Comparison of ENCODE assay signal across 9 cellular contexts in the genomic region with DNA sequence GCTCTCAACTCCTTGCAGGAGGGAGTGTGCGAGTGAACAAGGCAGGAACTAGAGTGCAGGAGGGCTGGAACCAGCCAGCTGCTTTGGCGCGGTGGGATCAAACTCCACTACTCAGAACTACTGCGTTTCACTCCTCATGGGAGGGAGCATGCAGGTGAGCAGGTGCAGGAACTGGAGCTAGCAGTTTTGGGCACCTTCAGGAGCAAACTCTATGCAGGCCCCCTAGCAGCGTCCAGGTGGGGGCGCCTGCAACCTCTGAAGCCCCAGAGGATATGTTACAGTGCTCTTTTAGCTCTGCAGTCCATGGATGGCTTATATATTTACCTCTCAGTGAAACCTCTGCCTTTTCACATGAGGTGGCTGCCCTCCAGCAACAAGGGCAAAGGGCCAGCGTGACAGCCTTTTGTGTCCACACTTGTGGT.
A peak's percentile ranks its signal among the peaks of the same experiment; 100 is the strongest.
DNase-seq lines count a peak whose midpoint lies in the region; ATAC-seq and TF ChIP-seq lines count a peak whose summit lies in the region.
"Had no signal": no experiment of that assay in that cellular context is flagged by ENCODE, and none has a peak within 500 bp of the region (broad histone marks: within the 10 kb centered on the region; RNA-seq: fewer than 3 reads in every experiment).

No MANE protein-coding gene starts in this region.

- no peaks in the 10 kb centered on the region for H3K9me3 ChIP-seq in colonic mucosa

- ATAC-seq in GM18907 (IDR thresholded peaks at IDR 0.05; ENCODE audit: unreplicated experiment), result peak; percentile 90

- H3K4me3 ChIP-seq in colonic mucosa, result no peak overlapping the region

- TF ChIP-seq CTCF in colonic mucosa (IDR thresholded peaks at IDR 0.05), result no peak

- no peak overlapping the region for H3K27ac ChIP-seq in colonic mucosa

- no peaks in the 10 kb centered on the region for H3K4me1 ChIP-seq in colonic mucosa

- intact Hi-C loops in colonic mucosa (cut with DNase I), result no loop called here

- no peaks in the 10 kb centered on the region for H3K36me3 ChIP-seq in colonic mucosa

- DNase-seq in HT-29 (ENCODE audit: low spot score), result peak; percentile 40
- peak; percentile 20 for DNase-seq in colonic mucosa
- peak; percentile 29 for DNase-seq in mucosa of gallbladder (ENCODE audit: low spot score)
- DNase-seq in NCI-H446 (lab: John Stamatoyannopoulos, UW), result no peak
- no peak for DNase-seq in effector CD4-positive, alpha-beta T cell
- DNase-seq in DMS79 (lab: John Stamatoyannopoulos, UW), result no peak
- DNase-seq in stimulated activated CD4-positive, alpha-beta T cell treated with anti-CD3 and anti-CD28 coated beads, Interleukin-1b, Interleukin-23, amount 100 ng/mL, for 48 hours, result no peak
- DNase-seq: activated naive CD8-positive, alpha-beta T cell treated with anti-CD3 and anti-CD28 coated beads, Interleukin-2, amount 10 ng/mL, durations not matched to agents 7 days and 5 days had no signal

- no peaks in the 10 kb centered on the region for H3K27me3 ChIP-seq in colonic mucosa

- no peak overlapping the region for H3K9ac ChIP-seq in colonic mucosa (ENCODE audit: low read depth in 2 of 2, low read length in 2 of 2)

Comparison
In these comparisons a context has a peak if more than half of its experiments do, and no peak if none do; other contexts are left out.
1. DNase-seq: peak in HT-29 (single experiment), colonic mucosa (single experiment) and mucosa of gallbladder (single experiment); none in NCI-H446 (0 of 2), effector CD4-positive, alpha-beta T cell (single experiment), DMS79 (single experiment) and stimulated activated CD4-positive, alpha-beta T cell treated with anti-CD3 and anti-CD28 coated beads, Interleukin-1b, Interleukin-23, amount 100 ng/mL, for 48 hours (single experiment).